In the genomic region with DNA sequence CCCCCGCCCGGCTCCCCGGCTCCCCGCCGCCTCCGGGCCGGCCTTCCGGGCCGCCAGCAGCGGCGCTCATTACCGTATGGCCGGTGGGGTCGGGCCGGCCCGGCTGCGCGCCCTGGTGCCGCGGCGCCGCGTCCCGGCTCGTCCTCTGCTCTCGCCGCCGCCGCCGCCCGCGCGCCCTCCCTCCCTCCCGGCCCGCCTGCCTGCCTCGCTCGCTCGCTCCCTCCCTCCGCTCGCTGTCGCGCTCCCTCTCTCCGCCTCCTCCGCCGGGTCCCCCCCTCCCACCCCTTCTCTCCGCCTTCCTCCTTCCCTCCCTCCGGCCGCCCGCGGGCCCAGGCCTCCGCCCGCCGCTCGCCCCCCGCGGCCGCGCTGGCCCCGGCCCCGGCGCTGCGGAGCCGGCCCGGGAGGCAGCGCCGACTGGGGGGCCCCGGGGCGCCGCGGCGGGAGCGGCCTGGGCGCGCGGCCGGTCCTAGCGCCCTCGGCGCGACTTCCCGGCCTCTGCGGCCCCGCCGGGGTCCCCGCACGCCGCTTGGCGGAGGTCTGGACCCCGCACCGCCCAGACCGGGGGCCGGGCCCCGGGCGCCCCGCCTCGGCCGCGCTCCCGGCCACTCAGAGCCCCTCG, we compare ENCODE assay signal across 8 cellular contexts. TPM values are rescaled to one million over a fixed set of nuclear protein-coding genes. Genes with fewer than 3 reads are reported as not detected.
DNase-seq lines count a peak whose midpoint lies in the region; ATAC-seq and TF ChIP-seq lines count a peak whose summit lies in the region.

A gene (minus strand): TSS at position 173 of the 619 bp plus-strand sequence. CDS start 27,941 bp downstream, outside the sequence.

- no peaks in the 10 kb centered on the region for H3K36me3 Mint-ChIP-seq in CD4-positive, CD25-positive, alpha-beta regulatory T cell
- H3K36me3 Mint-ChIP-seq in natural killer cell treated with Interleukin-12 subunit alpha and Interleukin-12 subunit beta and Interleukin-15 and Interleukin-18, amount 100 ng/mL, for 72 hours: no peaks in the 10 kb centered on the region

- CTCF ChIA-PET in PC-9 (lab: Charles Lee): interaction anchor here (1.3 kb wide), 1 partner anchor 20 kb away, joined by 4 read pairs; no protein-coding TSS in a partner anchor

- TF ChIP-seq CTCF in PC-9 (conservative IDR thresholded peaks at IDR 0.05) (no peak), foreskin fibroblast (IDR thresholded peaks at IDR 0.05; ENCODE audit: low read depth, low read length) (no peak)

- H3K4me2 ChIP-seq in PC-9: peak within 1 kb of the TSS; percentile 74

- H3F3A ChIP-seq in PC-9 (ENCODE audit: insufficient read depth, low read depth): peaks cover 9% of the 10 kb centered on the region; the same call in 1 of the 2 replicates

- peak; percentile 36 to 46 for ATAC-seq in CD4-positive, CD25-positive, alpha-beta regulatory T cell (ENCODE audit: low read depth in 2 of 2)
- ATAC-seq in GM19397 (IDR thresholded peaks at IDR 0.05; ENCODE audit: unreplicated experiment) (peak; percentile 31), HG03469 (IDR thresholded peaks at IDR 0.05; ENCODE audit: unreplicated experiment) (peak; percentile 20)
- peak; percentile 63 to 72 for ATAC-seq in natural killer cell treated with Interleukin-12 subunit alpha and Interleukin-12 subunit beta and Interleukin-15 and Interleukin-18, amount 100 ng/mL, for 72 hours

- peaks cover 0 to 47% (median 16%) of the 10 kb centered on the region in 4 donors for H3K4me1 Mint-ChIP-seq in CD4-positive, CD25-positive, alpha-beta regulatory T cell
- H3K4me1 Mint-ChIP-seq in natural killer cell treated with Interleukin-12 subunit alpha and Interleukin-12 subunit beta and Interleukin-15 and Interleukin-18, amount 100 ng/mL, for 72 hours (ENCODE audit: low read depth in 2 of 2): peaks cover 2 to 16% of the 10 kb centered on the region in 2 donors

- H3K27ac ChIP-seq in CD4-positive, CD25-positive, alpha-beta regulatory T cell (ENCODE audit: insufficient read depth, low read length, poor library complexity, severe bottlenecking): no peak within 1 kb of the TSS
- H3K27ac ChIP-seq in PC-9 (no peak within 1 kb of the TSS), thymus (ENCODE audit: low read depth) (peak within 1 kb of the TSS; percentile 77)

- no peaks in the 10 kb centered on the region for H3K9me3 Mint-ChIP-seq in CD4-positive, CD25-positive, alpha-beta regulatory T cell
- H3K9me3 Mint-ChIP-seq in natural killer cell treated with Interleukin-12 subunit alpha and Interleukin-12 subunit beta and Interleukin-15 and Interleukin-18, amount 100 ng/mL, for 72 hours: no peaks in the 10 kb centered on the region

- no TSS peak for BruUV-seq in PC-9 (replicated peaks; lab: Mats Ljungman, UMichigan)

- peak within 1 kb of the TSS; percentile 32 for H3K4me3 ChIP-seq in CD4-positive, CD25-positive, alpha-beta regulatory T cell (ENCODE audit: low read depth, low read length)
- H3K4me3 ChIP-seq in PC-9 (peak within 1 kb of the TSS; percentile 70), foreskin fibroblast (ENCODE audit: low read depth in 1 of 2, low read length in 2 of 2) (peak within 1 kb of the TSS; percentile 60 to 65), thymus (ENCODE audit: low read length) (peak within 1 kb of the TSS; percentile 88)

- peak within 1 kb of the TSS in 1 of 3 donors; percentile 36 for H3K27ac Mint-ChIP-seq in CD4-positive, CD25-positive, alpha-beta regulatory T cell
- H3K27ac Mint-ChIP-seq in natural killer cell treated with Interleukin-12 subunit alpha and Interleukin-12 subunit beta and Interleukin-15 and Interleukin-18, amount 100 ng/mL, for 72 hours: no peak within 1 kb of the TSS

- no peaks in the 10 kb centered on the region for H4K20me1 ChIP-seq in PC-9 (ENCODE audit: insufficient read depth)

- WGBS in thymus: under 1% methylated on average over 99 of the region's 100 CpGs

- POLR2A ChIA-PET in PC-9 (lab: Charles Lee; ENCODE audit: unreplicated experiment): no interaction called here

- no peaks in the 10 kb centered on the region for H3K9me3 ChIP-seq in CD4-positive, CD25-positive, alpha-beta regulatory T cell (ENCODE audit: control insufficient read depth in 2 of 2, low read length in 2 of 2)
- H3K9me3 ChIP-seq in PC-9 (ENCODE audit: insufficient read depth, low read depth) (no peaks in the 10 kb centered on the region), thymus (ENCODE audit: control insufficient read depth) (no peaks in the 10 kb centered on the region)

- H3K27me3 ChIP-seq in CD4-positive, CD25-positive, alpha-beta regulatory T cell (ENCODE audit: control insufficient read depth, insufficient read depth, low read length): no peaks in the 10 kb centered on the region
- H3K27me3 ChIP-seq in PC-9 (ENCODE audit: insufficient read depth, low read depth): no peaks in the 10 kb centered on the region
- H3K27me3 ChIP-seq in thymus (ENCODE audit: control insufficient read depth, insufficient read depth): no peaks in the 10 kb centered on the region

- H3K4me3 Mint-ChIP-seq in CD4-positive, CD25-positive, alpha-beta regulatory T cell: peak within 1 kb of the TSS; percentile 82 to 91 (median 86)
- peak within 1 kb of the TSS; percentile 81 for H3K4me3 Mint-ChIP-seq in natural killer cell treated with Interleukin-12 subunit alpha and Interleukin-12 subunit beta and Interleukin-15 and Interleukin-18, amount 100 ng/mL, for 72 hours

- no peaks in the 10 kb centered on the region for H3K9me2 ChIP-seq in PC-9 (ENCODE audit: insufficient read depth)

- H2AFZ ChIP-seq in PC-9: peak within 1 kb of the TSS; percentile 85

- intact Hi-C loops in PC-9 (cut with micrococcal nuclease; ENCODE audit: unreplicated experiment): no loop called here

- H3K27me3 Mint-ChIP-seq in CD4-positive, CD25-positive, alpha-beta regulatory T cell: peaks cover 4% of the 10 kb centered on the region
- no peaks in the 10 kb centered on the region for H3K27me3 Mint-ChIP-seq in natural killer cell treated with Interleukin-12 subunit alpha and Interleukin-12 subunit beta and Interleukin-15 and Interleukin-18, amount 100 ng/mL, for 72 hours

- DNase-seq in CD4-positive, CD25-positive, alpha-beta regulatory T cell: peak; percentile 37 to 68 (median 47)
- peak in 1 of 2 experiments; percentile 41 for DNase-seq in PC-9
- DNase-seq in activated gamma-delta T cell (lab: John Stamatoyannopoulos, UW): peak; percentile 30
- DNase-seq in foreskin fibroblast: peak; percentile 67 to 89
- peak; percentile 61 for DNase-seq in natural killer cell treated with Interleukin-12 subunit alpha and Interleukin-12 subunit beta and Interleukin-15 and Interleukin-18, amount 100 ng/mL, for 72 hours (ENCODE audit: low spot score)

- H3K79me2 ChIP-seq in PC-9 (ENCODE audit: low read depth): no peaks in the 10 kb centered on the region

- H3K4me1 ChIP-seq in CD4-positive, CD25-positive, alpha-beta regulatory T cell (ENCODE audit: control insufficient read depth, insufficient read depth, low read length, poor library complexity, severe bottlenecking): peaks cover 44% of the 10 kb centered on the region
- peaks cover 5% of the 10 kb centered on the region; the same call in 1 of the 2 replicates for H3K4me1 ChIP-seq in PC-9 (replicated peaks; ENCODE audit: insufficient read depth)
- peaks cover 8% of the 10 kb centered on the region for H3K4me1 ChIP-seq in thymus (ENCODE audit: control insufficient read depth, insufficient read depth, low read length)

- no peaks in the 10 kb centered on the region for H3K36me3 ChIP-seq in CD4-positive, CD25-positive, alpha-beta regulatory T cell (ENCODE audit: control insufficient read depth, insufficient read depth, low read length)
- H3K36me3 ChIP-seq in PC-9 (ENCODE audit: low read depth) (no peaks in the 10 kb centered on the region), thymus (ENCODE audit: control insufficient read depth, insufficient read depth) (no peaks in the 10 kb centered on the region)

RNA-seq across cellular contexts. Expression of the gene that starts here (rescaled TPM):
- total RNA-seq in CD4-positive, CD25-positive, alpha-beta regulatory T cell: 81.0 TPM
- 10 to 100 TPM in 3 of 4 donors, 1 to 10 TPM in 1; 8.1 to 14.4 (median 11.9) TPM for polyA plus RNA-seq in CD4-positive, CD25-positive, alpha-beta regulatory T cell
- 38.9 and 43.1 TPM in 2 replicates for total RNA-seq in PC-9 (2021)
- total RNA-seq in natural killer cell treated with Interleukin-12 subunit alpha and Interleukin-12 subunit beta and Interleukin-15 and Interleukin-18, amount 100 ng/mL, for 72 hours: 10 to 100 TPM in 1 of 2 donors, 1 to 10 TPM in 1; 8.9 to 32.2 TPM
- polyA plus RNA-seq in thymus: 22.7 TPM

Comparison
In these comparisons a context has a peak if more than half of its experiments do, and no peak if none do; other contexts are left out.
1. H3K4me3 ChIP-seq: peak in every context shown above with its lines; median percentile 88 in thymus; 70 in PC-9; 62 in foreskin fibroblast; 32 in CD4-positive, CD25-positive, alpha-beta regulatory T cell.